ENCODE assay signal across 21 cellular contexts in the genomic region with DNA sequence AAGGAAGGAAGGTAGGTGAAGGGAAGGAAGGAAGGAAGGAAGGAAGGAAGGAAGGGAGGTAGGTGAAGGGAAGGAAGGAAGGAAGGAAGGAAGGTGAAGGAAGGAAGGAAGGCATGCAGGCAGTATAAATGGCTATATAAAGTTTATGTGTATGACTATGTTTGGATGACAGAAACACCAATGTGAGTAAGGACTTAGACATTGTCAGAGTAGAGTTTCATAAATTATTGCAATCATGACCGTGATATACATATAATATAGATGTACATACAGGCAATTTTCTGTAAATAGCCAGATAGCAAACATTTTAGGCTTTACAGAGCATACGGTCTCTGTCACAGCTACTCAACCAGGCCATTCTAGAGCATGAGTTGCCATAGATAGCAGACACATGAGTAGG.
DNase-seq lines count a peak whose midpoint lies in the region; ATAC-seq and TF ChIP-seq lines count a peak whose summit lies in the region.
"Had no signal": no experiment of that assay in that cellular context is flagged by ENCODE, and none has a peak within 500 bp of the region (broad histone marks: within the 10 kb centered on the region; RNA-seq: fewer than 3 reads in every experiment).

No MANE protein-coding gene starts in this region.

- DNase-seq in MCF 10A (ENCODE audit: unreplicated experiment), result no peak
- no peak for DNase-seq in breast epithelium (ENCODE audit: low spot score in 2 of 2)
- no peak for DNase-seq in SJSA1 (ENCODE audit: low read depth in 1 of 2, low spot score in 2 of 2)
- DNase-seq in fibroblast of lung (ENCODE audit: low read depth in 2 of 2), result no peak
- no peak for DNase-seq in NCI-H446 (lab: John Stamatoyannopoulos, UW)
- DNase-seq in NCI-H1048 (lab: John Stamatoyannopoulos, UW), result no peak
- DNase-seq: AML-193; CD8-positive, alpha-beta memory T cell; GDM1; NCI-H1694; NCI-H2081; NCI-H526; Right ventricle myocardium superior had no signal

- no peaks in the 10 kb centered on the region for H3K36me3 Mint-ChIP-seq in MCF 10A (ENCODE audit: insufficient read depth, unreplicated experiment)
- H3K36me3 Mint-ChIP-seq in stimulated activated memory B cell treated with anti-CD40 and anti-IgM and Interleukin-4, amounts not matched to agents 10 μg/mL and 1 μg/mL and 100 μg/mL, for 72 hours, result no peaks in the 10 kb centered on the region
- H3K36me3 Mint-ChIP-seq: CD8-positive, alpha-beta memory T cell had no signal

- H3K9me3 ChIP-seq in breast epithelium, result no peaks in the 10 kb centered on the region
- no peaks in the 10 kb centered on the region; the same call in 1 of the 2 replicates for H3K9me3 ChIP-seq in SJSA1 (replicated peaks)
- no peaks in the 10 kb centered on the region for H3K9me3 ChIP-seq in fibroblast of lung (ENCODE audit: control insufficient read depth, insufficient read depth, low read depth, low read length)
- H3K9me3 ChIP-seq: HAP-1 had no signal

- CTCF ChIA-PET in MCF 10A (lab: Yijun Ruan, JAX), result interaction anchor here (0.7 to 1.3 kb wide), 2 partner anchors 75 to 556 kb away, joined by 3 to 5 read pairs; no protein-coding TSS in a partner anchor

- H3K4me1 ChIP-seq in breast epithelium (no peaks in the 10 kb centered on the region), SJSA1 (replicated peaks) (peaks cover 14% of the 10 kb centered on the region), fibroblast of lung (ENCODE audit: control insufficient read depth, extremely low read depth, insufficient read depth, low read length) (no peaks in the 10 kb centered on the region)
- H3K4me1 ChIP-seq: HAP-1 had no signal

- H2AFZ ChIP-seq in fibroblast of lung (ENCODE audit: low read length), result peak overlapping the region; percentile 61
- H2AFZ ChIP-seq: GM23338 had no signal

- TF ChIP-seq CTCF in MCF 10A (IDR thresholded peaks at IDR 0.05; ENCODE audit: unreplicated experiment) (no peak), breast epithelium (IDR thresholded peaks at IDR 0.05) (no peak), fibroblast of lung (conservative IDR thresholded peaks at IDR 0.05 in 1 of 2, IDR thresholded peaks at IDR 0.05 in 1 of 2; ENCODE audit: low read depth in 1 of 2, low read length in 2 of 2) (no peak)

- H3K9me3 Mint-ChIP-seq in MCF 10A (ENCODE audit: unreplicated experiment), result no peaks in the 10 kb centered on the region
- peaks cover 5% of the 10 kb centered on the region for H3K9me3 Mint-ChIP-seq in stimulated activated memory B cell treated with anti-CD40 and anti-IgM and Interleukin-4, amounts not matched to agents 10 μg/mL and 1 μg/mL and 100 μg/mL, for 72 hours
- H3K9me3 Mint-ChIP-seq: CD8-positive, alpha-beta memory T cell; GM23338 had no signal

- POLR2A ChIA-PET in MCF 10A (lab: Yijun Ruan, JAX), result interaction anchor here (0.5 to 4.5 kb wide), 12 partner anchors 9 to 1302 kb away, joined by 3 to 26 read pairs (median 6); partner anchors contain the start of gene KLF6

- H3K27me3 ChIP-seq in breast epithelium (no peaks in the 10 kb centered on the region), SJSA1 (replicated peaks) (no peaks in the 10 kb centered on the region), fibroblast of lung (ENCODE audit: control insufficient read depth, insufficient read depth, low read length) (no peaks in the 10 kb centered on the region)

- H3K27ac Mint-ChIP-seq in MCF 10A (ENCODE audit: low read depth, unreplicated experiment), result peak overlapping the region; percentile 97
- H3K27ac Mint-ChIP-seq in stimulated activated memory B cell treated with anti-CD40 and anti-IgM and Interleukin-4, amounts not matched to agents 10 μg/mL and 1 μg/mL and 100 μg/mL, for 72 hours, result no peak overlapping the region
- H3K27ac Mint-ChIP-seq: GM23338 had no signal

- H3K27ac ChIP-seq in breast epithelium (no peak overlapping the region), SJSA1 (peak overlapping the region; percentile 55), fibroblast of lung (ENCODE audit: insufficient read depth, low read length) (no peak overlapping the region)
- H3K27ac ChIP-seq: 22Rv1, C4-2B, HL-60, KMS-11 had no signal

- H3K4me3 Mint-ChIP-seq in MCF 10A (ENCODE audit: unreplicated experiment), result no peak overlapping the region
- H3K4me3 Mint-ChIP-seq in stimulated activated memory B cell treated with anti-CD40 and anti-IgM and Interleukin-4, amounts not matched to agents 10 μg/mL and 1 μg/mL and 100 μg/mL, for 72 hours, result no peak overlapping the region
- H3K4me3 Mint-ChIP-seq: CD8-positive, alpha-beta memory T cell; GM23338 had no signal

- BruUV-seq in MCF 10A (replicated peaks; lab: Mats Ljungman, UMichigan), result no TSS peak

- no peak for ATAC-seq in GM21723 (IDR thresholded peaks at IDR 0.05; ENCODE audit: unreplicated experiment)
- ATAC-seq in stimulated activated memory B cell treated with anti-CD40 and anti-IgM and Interleukin-4, amounts not matched to agents 10 μg/mL and 1 μg/mL and 100 μg/mL, for 72 hours, result no peak
- ATAC-seq: GM23338 had no signal

- H3K79me2 ChIP-seq in fibroblast of lung (ENCODE audit: control insufficient read depth, insufficient read depth, low read length), result no peaks in the 10 kb centered on the region

- no peak overlapping the region for H3K4me2 ChIP-seq in fibroblast of lung (ENCODE audit: extremely low read depth, insufficient read depth, low read length)
- H3K4me2 ChIP-seq: GM23338, KMS-11 had no signal

- H4K20me1 ChIP-seq in fibroblast of lung (ENCODE audit: control insufficient read depth, extremely low read depth, insufficient read depth, low read length), result no peaks in the 10 kb centered on the region

- H3K4me3 ChIP-seq in breast epithelium (no peak overlapping the region), SJSA1 (no peak overlapping the region), fibroblast of lung (replicated peaks in 1 of 4; ENCODE audit: control extremely low read depth in 1 of 4, insufficient read depth in 1 of 4, low read depth in 3 of 4, low read length in 4 of 4) (no peak overlapping the region)
- H3K4me3 ChIP-seq: GM23338, HAP-1 had no signal

- H3K27me3 Mint-ChIP-seq in MCF 10A (ENCODE audit: insufficient read depth, unreplicated experiment), result no peaks in the 10 kb centered on the region
- H3K27me3 Mint-ChIP-seq in stimulated activated memory B cell treated with anti-CD40 and anti-IgM and Interleukin-4, amounts not matched to agents 10 μg/mL and 1 μg/mL and 100 μg/mL, for 72 hours, result peaks cover 18% of the 10 kb centered on the region

- peaks cover 30% of the 10 kb centered on the region for H3K4me1 Mint-ChIP-seq in MCF 10A (ENCODE audit: insufficient read depth, unreplicated experiment)
- peaks cover 10% of the 10 kb centered on the region for H3K4me1 Mint-ChIP-seq in stimulated activated memory B cell treated with anti-CD40 and anti-IgM and Interleukin-4, amounts not matched to agents 10 μg/mL and 1 μg/mL and 100 μg/mL, for 72 hours
- H3K4me1 Mint-ChIP-seq: CD8-positive, alpha-beta memory T cell; GM23338 had no signal

- intact Hi-C loops in MCF 10A (cut with micrococcal nuclease), result no loop called here
- intact Hi-C loops in breast epithelium (cut with DNase I; ENCODE audit: low total_unique reads), result no loop called here

- no peak for TF ChIP-seq POLR2A in breast epithelium (IDR thresholded peaks at IDR 0.05)

- H3K36me3 ChIP-seq in breast epithelium (no peaks in the 10 kb centered on the region), SJSA1 (no peaks in the 10 kb centered on the region), fibroblast of lung (ENCODE audit: control insufficient read depth, insufficient read depth, low read length) (no peaks in the 10 kb centered on the region)
- H3K36me3 ChIP-seq: HAP-1 had no signal

- H3K9ac ChIP-seq in fibroblast of lung (ENCODE audit: insufficient read depth, low read length), result no peak overlapping the region
- H3K9ac ChIP-seq: KMS-11 had no signal
